17 cellular contexts compared by ENCODE assay signal in genomic region chr2:142188562-142188961, GRCh38. TPM values are rescaled to one million over a fixed set of nuclear protein-coding genes. Genes with fewer than 3 reads are reported as not detected.
"Had no signal": no experiment of that assay in that cellular context is flagged by ENCODE, and none has a peak within 500 bp of the region (broad histone marks: within the 10 kb centered on the region; RNA-seq: fewer than 3 reads in every experiment).

No MANE protein-coding gene starts in this region.

- H3K36me3 ChIP-seq: ascending aorta, suprapubic skin, upper lobe of left lung had no signal

- H3K4me3 Mint-ChIP-seq: activated CD8-positive, alpha-beta T cell treated with anti-CD3 and anti-CD28 coated beads, Interleukin-2, amount 10 ng/mL, durations not matched to agents 7 days and 5 days; natural killer cell treated with Interleukin-12 subunit alpha and Interleukin-12 subunit beta and Interleukin-15 and Interleukin-18, amount 100 ng/mL, for 72 hours; T-helper 1 cell treated with Interleukin-12 subunit alpha and Interleukin-12 subunit beta and Interleukin-4 antibody, amounts not matched to agents 30 μg/mL and 1 μg/mL, for 36 hours had no signal

- H3K27ac Mint-ChIP-seq: activated CD8-positive, alpha-beta T cell treated with anti-CD3 and anti-CD28 coated beads, Interleukin-2, amount 10 ng/mL, durations not matched to agents 7 days and 5 days; natural killer cell treated with Interleukin-12 subunit alpha and Interleukin-12 subunit beta and Interleukin-15 and Interleukin-18, amount 100 ng/mL, for 72 hours; T-helper 1 cell treated with Interleukin-12 subunit alpha and Interleukin-12 subunit beta and Interleukin-4 antibody, amounts not matched to agents 30 μg/mL and 1 μg/mL, for 36 hours had no signal

- H3K4me1 ChIP-seq: ascending aorta, suprapubic skin had no signal

- DNase-seq: activated CD4-positive, alpha-beta T cell treated with anti-CD3 and anti-CD28 coated beads for 48 hours; activated CD8-positive, alpha-beta memory T cell treated with anti-CD3 and anti-CD28 coated beads, Interleukin-2, amount 50 U/mL, for 48 hours; activated CD8-positive, alpha-beta T cell treated with anti-CD3 and anti-CD28 coated beads, Interleukin-2, amount 10 ng/mL, durations not matched to agents 7 days and 5 days; activated naive CD4-positive, alpha-beta T cell; caudate nucleus; effector CD8-positive, alpha-beta T cell; occipital lobe; stimulated activated CD4-positive, alpha-beta T cell treated with anti-CD3 and anti-CD28 coated beads, Interleukin-2, amount 100 ng/mL, for 48 hours; stimulated activated CD8-positive, alpha-beta memory T cell treated with anti-CD3 and anti-CD28 coated beads, Interleukin-4, amount 100 ng/mL, for 48 hours; stimulated activated naive CD8-positive, alpha-beta T cell treated with anti-CD3 and anti-CD28 coated beads, Interleukin-15, Interleukin-2, amounts not matched to agents 100 U/mL and 50 U/mL, for 24 hours; upper lobe of left lung had no signal

- H3K27me3 ChIP-seq: ascending aorta, suprapubic skin, upper lobe of left lung had no signal

- H3K9me3 Mint-ChIP-seq: T-helper 1 cell treated with Interleukin-12 subunit alpha and Interleukin-12 subunit beta and Interleukin-4 antibody, amounts not matched to agents 30 μg/mL and 1 μg/mL, for 36 hours had no signal

- H3K36me3 Mint-ChIP-seq: natural killer cell treated with Interleukin-12 subunit alpha and Interleukin-12 subunit beta and Interleukin-15 and Interleukin-18, amount 100 ng/mL, for 72 hours had no signal

- H3K4me3 ChIP-seq: ascending aorta, coronary artery, suprapubic skin, upper lobe of left lung had no signal

- H3K27me3 Mint-ChIP-seq: natural killer cell treated with Interleukin-12 subunit alpha and Interleukin-12 subunit beta and Interleukin-15 and Interleukin-18, amount 100 ng/mL, for 72 hours had no signal

- ATAC-seq: activated CD8-positive, alpha-beta T cell treated with anti-CD3 and anti-CD28 coated beads, Interleukin-2, amount 10 ng/mL, durations not matched to agents 7 days and 5 days; natural killer cell treated with Interleukin-12 subunit alpha and Interleukin-12 subunit beta and Interleukin-15 and Interleukin-18, amount 100 ng/mL, for 72 hours; stimulated activated naive CD8-positive, alpha-beta T cell treated with anti-CD3 and anti-CD28 coated beads, Interleukin-15, Interleukin-2, amounts not matched to agents 100 U/mL and 50 U/mL, for 24 hours had no signal

- H3K27ac ChIP-seq: ascending aorta, coronary artery, suprapubic skin, upper lobe of left lung had no signal

- H3K9me3 ChIP-seq: ascending aorta, suprapubic skin, upper lobe of left lung had no signal

RNA-seq across cellular contexts. Expression of gene LRP1B, which starts 57.7 kb away (rescaled TPM):
- total RNA-seq: activated CD8-positive, alpha-beta T cell treated with anti-CD3 and anti-CD28 coated beads, Interleukin-2, amount 10 ng/mL, durations not matched to agents 7 days and 5 days; ascending aorta; lung microvascular endothelial cell; natural killer cell treated with Interleukin-12 subunit alpha and Interleukin-12 subunit beta and Interleukin-15 and Interleukin-18, amount 100 ng/mL, for 72 hours had no signal
